ENCODE assay signal across 25 cellular contexts in the genomic region with DNA sequence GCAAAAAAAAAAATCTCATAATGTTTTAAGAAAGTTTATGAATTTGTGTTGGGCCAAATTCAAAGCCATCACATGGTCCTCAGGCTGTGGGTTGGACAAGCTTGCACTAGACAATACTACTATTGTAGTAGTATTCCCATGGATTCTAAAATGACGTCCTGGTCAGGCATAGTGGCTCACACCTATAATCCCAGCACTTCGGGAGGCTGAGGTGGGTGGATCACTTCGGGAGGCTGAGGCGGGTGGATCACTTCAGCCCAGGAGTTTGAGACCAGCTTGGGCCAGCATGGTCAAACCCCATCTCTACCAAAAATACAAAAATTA.
"Had no signal": no experiment of that assay in that cellular context is flagged by ENCODE, and none has a peak within 500 bp of the region (broad histone marks: within the 10 kb centered on the region; RNA-seq: fewer than 3 reads in every experiment).

No MANE protein-coding gene starts in this region.

- H3K27me3 ChIP-seq: esophagus muscularis mucosa, foreskin keratinocyte, spleen, tibial nerve, upper lobe of left lung had no signal

- H3K27ac Mint-ChIP-seq: immature natural killer cell; memory B cell; naive B cell; natural killer cell treated with Interleukin-12 subunit alpha and Interleukin-12 subunit beta and Interleukin-15 and Interleukin-18, amount 100 ng/mL, for 72 hours; stimulated activated memory B cell treated with anti-CD40 and anti-IgM and Interleukin-4, amounts not matched to agents 10 μg/mL and 1 μg/mL and 100 μg/mL, for 72 hours; stimulated activated naive CD8-positive, alpha-beta T cell treated with anti-CD3 and anti-CD28 coated beads, Interleukin-15, Interleukin-2, amounts not matched to agents 100 ng/mL and 50 ng/mL, for 24 hours had no signal

- H3K9me3 Mint-ChIP-seq: immature natural killer cell; memory B cell; naive B cell; natural killer cell treated with Interleukin-12 subunit alpha and Interleukin-12 subunit beta and Interleukin-15 and Interleukin-18, amount 100 ng/mL, for 72 hours; neural crest cell; stimulated activated memory B cell treated with anti-CD40 and anti-IgM and Interleukin-4, amounts not matched to agents 10 μg/mL and 1 μg/mL and 100 μg/mL, for 72 hours; stimulated activated naive CD8-positive, alpha-beta T cell treated with anti-CD3 and anti-CD28 coated beads, Interleukin-15, Interleukin-2, amounts not matched to agents 100 ng/mL and 50 ng/mL, for 24 hours had no signal

- DNase-seq: dermis blood vessel endothelial cell; effector memory CD4-positive, alpha-beta T cell; foreskin keratinocyte; hypothalamus; immature natural killer cell; left ventricle myocardium superior; lower lobe of right lung; mucosa of descending colon; naive B cell; psoas muscle; right cardiac atrium; spleen; stimulated activated CD4-positive, alpha-beta T cell treated with anti-CD3 and anti-CD28 coated beads, Interleukin-4, amount 100 ng/mL, for 4 hours; upper lobe of left lung had no signal

- H3K4me3 ChIP-seq: coronary artery, esophagus muscularis mucosa, lower lobe of right lung, mucosa of descending colon, psoas muscle, skin epidermis, spleen, thoracic aorta, tibial nerve, upper lobe of left lung had no signal

- H3K27me3 Mint-ChIP-seq: memory B cell; naive B cell; natural killer cell treated with Interleukin-12 subunit alpha and Interleukin-12 subunit beta and Interleukin-15 and Interleukin-18, amount 100 ng/mL, for 72 hours; stimulated activated memory B cell treated with anti-CD40 and anti-IgM and Interleukin-4, amounts not matched to agents 10 μg/mL and 1 μg/mL and 100 μg/mL, for 72 hours; stimulated activated naive CD8-positive, alpha-beta T cell treated with anti-CD3 and anti-CD28 coated beads, Interleukin-15, Interleukin-2, amounts not matched to agents 100 ng/mL and 50 ng/mL, for 24 hours had no signal

- H3K9me3 ChIP-seq: esophagus muscularis mucosa, lower lobe of right lung, mucosa of descending colon, psoas muscle, spleen, thoracic aorta, tibial nerve, upper lobe of left lung had no signal

- H3K27ac ChIP-seq: coronary artery, esophagus muscularis mucosa, foreskin keratinocyte, lower lobe of right lung, parathyroid adenoma, psoas muscle, spleen, thoracic aorta, upper lobe of left lung had no signal

- ATAC-seq: foreskin keratinocyte; left ventricle myocardium superior; lower lobe of right lung; mucosa of descending colon; natural killer cell treated with Interleukin-12 subunit alpha and Interleukin-12 subunit beta and Interleukin-15 and Interleukin-18, amount 100 ng/mL, for 72 hours; psoas muscle; right cardiac atrium; stimulated activated memory B cell treated with anti-CD40 and anti-IgM and Interleukin-4, amounts not matched to agents 10 μg/mL and 1 μg/mL and 100 μg/mL, for 72 hours had no signal

- H3K4me3 Mint-ChIP-seq: immature natural killer cell; memory B cell; naive B cell; natural killer cell treated with Interleukin-12 subunit alpha and Interleukin-12 subunit beta and Interleukin-15 and Interleukin-18, amount 100 ng/mL, for 72 hours; neural crest cell; stimulated activated memory B cell treated with anti-CD40 and anti-IgM and Interleukin-4, amounts not matched to agents 10 μg/mL and 1 μg/mL and 100 μg/mL, for 72 hours; stimulated activated naive CD8-positive, alpha-beta T cell treated with anti-CD3 and anti-CD28 coated beads, Interleukin-15, Interleukin-2, amounts not matched to agents 100 ng/mL and 50 ng/mL, for 24 hours had no signal

- H3K4me1 ChIP-seq: parathyroid adenoma had no signal
